ENCODE assay signal across 1 cellular context in genomic region chr14:50058112-50058511, GRCh38.
TF ChIP-seq lines count a peak whose summit lies in the region.

No MANE protein-coding gene starts in this region.

TF ChIP-seq in IMR-90, 13 proteins besides CTCF, POLR2A, EP300 and RAD21:
- TF ChIP-seq CEBPB (IDR thresholded peaks at IDR 0.05; ENCODE audit: low read depth, low read length) (no peak), SMC3 (IDR thresholded peaks at IDR 0.05; ENCODE audit: low read depth, low read length) (no peak), MAFK (IDR thresholded peaks at IDR 0.05; ENCODE audit: low read depth, low read length) (no peak), RFX5 (IDR thresholded peaks at IDR 0.05; ENCODE audit: low read depth, low read length) (no peak), ELK1 (IDR thresholded peaks at IDR 0.05; ENCODE audit: borderline replicate concordance, low read depth, low read length) (no peak), FOS (IDR thresholded peaks at IDR 0.05; ENCODE audit: low read depth, low read length) (no peak), CHD1 (IDR thresholded peaks at IDR 0.05; ENCODE audit: low read depth, low read length) (no peak), BHLHE40 (IDR thresholded peaks at IDR 0.05; ENCODE audit: low read depth, low read length) (no peak), RCOR1 (IDR thresholded peaks at IDR 0.05; ENCODE audit: insufficient replicate concordance, low read length) (no peak)
